ENCODE assay signal across 6 cellular contexts in the genomic region with DNA sequence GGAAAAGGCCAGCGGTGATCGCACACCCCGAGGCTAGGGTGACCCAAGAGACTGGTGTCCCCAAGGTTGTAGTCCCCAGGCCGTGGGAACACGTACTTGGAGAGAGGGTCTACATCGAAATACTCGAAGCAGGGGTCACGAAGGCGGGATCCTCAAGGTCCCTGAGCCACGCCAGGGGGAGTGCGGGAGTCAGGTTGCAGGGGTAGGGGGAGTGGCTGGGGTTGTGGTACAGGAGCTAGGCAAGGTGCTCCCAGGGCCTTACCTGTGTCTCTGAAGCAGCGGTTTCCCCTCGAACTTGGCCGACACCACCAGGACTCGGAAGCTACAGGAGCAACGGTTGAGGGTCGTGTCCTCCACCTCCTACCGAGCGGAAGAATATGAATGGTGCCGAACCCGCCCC. TPM values are rescaled to one million over a fixed set of nuclear protein-coding genes. Genes with fewer than 3 reads are reported as not detected.
DNase-seq lines count a peak whose midpoint lies in the region; ATAC-seq and TF ChIP-seq lines count a peak whose summit lies in the region.
"Not testable (repeated sequence)": the region's sequence is repeated elsewhere in the genome, so short reads cannot be mapped to it uniquely, and the experiment has no call there.

No MANE protein-coding gene starts in this region.

- not testable (repeated sequence) for H3K9me3 Mint-ChIP-seq in activated CD8-positive, alpha-beta T cell treated with anti-CD3 and anti-CD28 coated beads, Interleukin-2, amount 10 ng/mL, durations not matched to agents 7 days and 5 days (ENCODE audit: insufficient read depth)

- not testable (repeated sequence) for H3K4me3 ChIP-seq in upper lobe of left lung

- not testable (repeated sequence) for H3K27ac Mint-ChIP-seq in activated CD8-positive, alpha-beta T cell treated with anti-CD3 and anti-CD28 coated beads, Interleukin-2, amount 10 ng/mL, durations not matched to agents 7 days and 5 days

- H3K4me1 Mint-ChIP-seq in activated CD8-positive, alpha-beta T cell treated with anti-CD3 and anti-CD28 coated beads, Interleukin-2, amount 10 ng/mL, durations not matched to agents 7 days and 5 days (ENCODE audit: low read depth): not testable (repeated sequence)

- TF ChIP-seq CTCF in upper lobe of left lung (IDR thresholded peaks at IDR 0.05): not testable (repeated sequence)

- not testable (repeated sequence) for DNase-seq in activated CD8-positive, alpha-beta T cell treated with anti-CD3 and anti-CD28 coated beads, Interleukin-2, amount 10 ng/mL, durations not matched to agents 7 days and 5 days; left lobe of liver (ENCODE audit: low spot score); upper lobe of left lung

- H3K4me3 Mint-ChIP-seq in activated CD8-positive, alpha-beta T cell treated with anti-CD3 and anti-CD28 coated beads, Interleukin-2, amount 10 ng/mL, durations not matched to agents 7 days and 5 days: not testable (repeated sequence)

- ATAC-seq in GM19351 (IDR thresholded peaks at IDR 0.05; ENCODE audit: unreplicated experiment) (peak; percentile 11), HG02588 (IDR thresholded peaks at IDR 0.05; ENCODE audit: unreplicated experiment) (peak; percentile 3), HG03280 (IDR thresholded peaks at IDR 0.05; ENCODE audit: unreplicated experiment) (peak; percentile 8), left lobe of liver (peak; percentile 41), upper lobe of left lung (ENCODE audit: low FRiP score in 2 of 2) (peak; percentile 4 to 23)
- ATAC-seq in activated CD8-positive, alpha-beta T cell treated with anti-CD3 and anti-CD28 coated beads, Interleukin-2, amount 10 ng/mL, durations not matched to agents 7 days and 5 days: peak; percentile 21

- not testable (repeated sequence) for H3K27me3 ChIP-seq in upper lobe of left lung

- H3K36me3 Mint-ChIP-seq in activated CD8-positive, alpha-beta T cell treated with anti-CD3 and anti-CD28 coated beads, Interleukin-2, amount 10 ng/mL, durations not matched to agents 7 days and 5 days (ENCODE audit: low read depth): not testable (repeated sequence)

- POLR2A ChIA-PET in activated CD8-positive, alpha-beta T cell treated with anti-CD3 and anti-CD28 coated beads, Interleukin-2, amount 10 ng/mL, durations not matched to agents 7 days and 5 days (lab: Charles Lee): not testable (repeated sequence)

- H3K27ac ChIP-seq in upper lobe of left lung: not testable (repeated sequence)

- WGBS in upper lobe of left lung, 2 donors: no CpG with 5 or more reads among the region's 21 CpGs

- not testable (repeated sequence) for TF ChIP-seq EP300 in upper lobe of left lung (IDR thresholded peaks at IDR 0.05)

- H3K27me3 Mint-ChIP-seq in activated CD8-positive, alpha-beta T cell treated with anti-CD3 and anti-CD28 coated beads, Interleukin-2, amount 10 ng/mL, durations not matched to agents 7 days and 5 days (ENCODE audit: low read depth): not testable (repeated sequence)

- H3K4me1 ChIP-seq in upper lobe of left lung: not testable (repeated sequence)

- CTCF ChIA-PET in activated CD8-positive, alpha-beta T cell treated with anti-CD3 and anti-CD28 coated beads, Interleukin-2, amount 10 ng/mL, durations not matched to agents 7 days and 5 days (lab: Charles Lee): not testable (repeated sequence)

- TF ChIP-seq POLR2A in upper lobe of left lung (IDR thresholded peaks at IDR 0.05): not testable (repeated sequence)

- not testable (repeated sequence) for H3K36me3 ChIP-seq in upper lobe of left lung

- not testable (repeated sequence) for H3K9me3 ChIP-seq in upper lobe of left lung

RNA-seq across cellular contexts. Expression of a gene that starts 0.4 kb away (rescaled TPM):
- 10 to 100 TPM; 10.9 to 12.9 TPM for total RNA-seq in activated CD8-positive, alpha-beta T cell treated with anti-CD3 and anti-CD28 coated beads, Interleukin-2, amount 10 ng/mL, durations not matched to agents 7 days and 5 days
- total RNA-seq in left lobe of liver (2.4 TPM), upper lobe of left lung (10 to 100 TPM in 4 of 6 donors, 1 to 10 TPM in 2; 3.9 to 19.9 (median 13.1) TPM)

RNA-seq across cellular contexts. Expression of a gene that starts 0.6 kb away (rescaled TPM):
- total RNA-seq in activated CD8-positive, alpha-beta T cell treated with anti-CD3 and anti-CD28 coated beads, Interleukin-2, amount 10 ng/mL, durations not matched to agents 7 days and 5 days: 10 to 100 TPM; 49.2 to 68.4 TPM
- 12.4 TPM for total RNA-seq in left lobe of liver
- 10 to 100 TPM in 4 of 6 donors, 1 to 10 TPM in 1, not detected in 1; 9.6 to 28.0 (median 12.3) TPM for total RNA-seq in upper lobe of left lung

RNA-seq across cellular contexts. Expression of a gene that starts 6.0 kb away (rescaled TPM):
- total RNA-seq in activated CD8-positive, alpha-beta T cell treated with anti-CD3 and anti-CD28 coated beads, Interleukin-2, amount 10 ng/mL, durations not matched to agents 7 days and 5 days: 1 to 10 TPM; 4.3 to 5.9 TPM
- 8.3 TPM for total RNA-seq in left lobe of liver
- 10 to 100 TPM in 5 of 6 donors, 1 to 10 TPM in 1; 8.9 to 21.0 (median 16.2) TPM for total RNA-seq in upper lobe of left lung

RNA-seq across cellular contexts. Expression of a gene that starts 47.2 kb away (rescaled TPM):
- total RNA-seq in activated CD8-positive, alpha-beta T cell treated with anti-CD3 and anti-CD28 coated beads, Interleukin-2, amount 10 ng/mL, durations not matched to agents 7 days and 5 days: 1 to 10 TPM; 1.4 to 2.1 TPM
- total RNA-seq in left lobe of liver: 0.28 TPM
- 1 to 10 TPM in 5 of 6 donors, under 1 TPM in 1; 0.30 to 4.2 (median 1.8) TPM for total RNA-seq in upper lobe of left lung

RNA-seq across cellular contexts. Expression of a gene that starts 52.5 kb away (rescaled TPM):
- 10 to 100 TPM; 80.9 to 87.4 TPM for total RNA-seq in activated CD8-positive, alpha-beta T cell treated with anti-CD3 and anti-CD28 coated beads, Interleukin-2, amount 10 ng/mL, durations not matched to agents 7 days and 5 days
- total RNA-seq in left lobe of liver (44.2 TPM), upper lobe of left lung (100 to 1,000 TPM in 2 of 6 donors, 10 to 100 TPM in 4; 29.2 to 444 (median 50.9) TPM)
